ENCODE assay signal across 30 cellular contexts in the genomic region with DNA sequence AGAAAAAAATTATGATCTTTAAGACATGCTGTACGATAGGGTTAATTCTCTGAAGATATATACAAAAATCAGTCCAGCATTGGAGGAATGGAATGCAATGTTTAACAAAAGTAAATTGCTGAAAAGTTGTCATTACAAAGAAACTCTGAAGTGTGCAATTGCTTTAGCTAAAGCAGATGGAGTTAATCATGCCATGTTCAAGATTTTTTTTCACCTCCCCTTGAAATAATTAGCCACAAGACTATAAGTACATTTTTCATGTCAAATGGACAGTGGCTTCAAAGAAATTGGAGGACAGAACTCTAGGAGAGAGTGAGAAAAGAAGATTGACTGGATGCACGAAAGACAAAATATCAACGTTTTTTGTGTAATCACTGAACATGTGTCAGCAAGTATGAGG.
"Had no signal": no experiment of that assay in that cellular context is flagged by ENCODE, and none has a peak within 500 bp of the region (broad histone marks: within the 10 kb centered on the region; RNA-seq: fewer than 3 reads in every experiment).

No MANE protein-coding gene starts in this region.

- H3K27me3 ChIP-seq: adrenal gland, breast epithelium, cardiac muscle cell, colonic mucosa, esophagus squamous epithelium, gastroesophageal sphincter, heart right ventricle, hepatocyte had no signal

- H3K27ac ChIP-seq: adrenal gland, breast epithelium, cardiac muscle cell, colonic mucosa, epithelial cell of prostate, esophagus squamous epithelium, heart right ventricle, hepatocyte had no signal

- H3K4me3 ChIP-seq: adrenal gland, breast epithelium, cardiac muscle cell, colonic mucosa, esophagus squamous epithelium, gastroesophageal sphincter, heart right ventricle, hepatocyte had no signal

- DNase-seq: activated CD4-positive, alpha-beta memory T cell treated with anti-CD3 and anti-CD28 coated beads for 36 hours; activated CD4-positive, alpha-beta T cell treated with anti-CD3 and anti-CD28 coated beads for 36 hours; activated CD4-positive, alpha-beta T cell treated with anti-CD3 and anti-CD28 coated beads, Interleukin-2, amount 10 ng/mL, durations not matched to agents 24 days and 14 days; activated CD4-positive, CD25-positive, alpha-beta regulatory T cell; activated CD4-positive, CD25-positive, alpha-beta regulatory T cell treated with anti-CD3 and anti-CD28 coated beads, Interleukin-2, amount 50 U/mL, for 72 hours; activated CD8-positive, alpha-beta memory T cell treated with anti-CD3 and anti-CD28 coated beads, Interleukin-2, amount 10 ng/mL, durations not matched to agents 7 days and 5 days; activated CD8-positive, alpha-beta memory T cell treated with anti-CD3 and anti-CD28 coated beads, Interleukin-2, amount 50 U/mL, for 4 hours; activated CD8-positive, alpha-beta T cell treated with anti-CD3 and anti-CD28 coated beads, Interleukin-2, amount 10 ng/mL, durations not matched to agents 7 days and 5 days; activated effector memory CD4-positive, alpha-beta T cell treated with anti-CD3 and anti-CD28 coated beads, Interleukin-2, amount 50 U/mL, for 16 hours; activated naive CD4-positive, alpha-beta T cell treated with anti-CD3 and anti-CD28 coated beads for 36 hours; activated naive CD8-positive, alpha-beta T cell treated with anti-CD3 and anti-CD28 coated beads for 36 hours; activated naive CD8-positive, alpha-beta T cell treated with anti-CD3 and anti-CD28 coated beads, Interleukin-2, amount 50 U/mL, for 24 hours; activated T-cell treated with anti-CD3 and anti-CD28 coated beads, Interleukin-2, amount 50 U/mL, for 1 hour; activated T-cell treated with anti-CD3 and anti-CD28 coated beads, Interleukin-2, amount 50 U/mL, for 48 hours; adrenal gland; amygdala; aorta; central memory CD4-positive, alpha-beta T cell; cerebellar nuclear complex; colonic mucosa; effector CD8-positive, alpha-beta T cell; esophagus squamous epithelium; foreskin melanocyte; heart right ventricle; T1000 had no signal

- H3K9me3 ChIP-seq: adrenal gland, breast epithelium, colonic mucosa, esophagus squamous epithelium, gastroesophageal sphincter, heart right ventricle had no signal

- ATAC-seq: activated CD4-positive, alpha-beta T cell treated with anti-CD3 and anti-CD28 coated beads for 36 hours; activated CD8-positive, alpha-beta memory T cell treated with anti-CD3 and anti-CD28 coated beads, Interleukin-2, amount 10 ng/mL, durations not matched to agents 7 days and 5 days; activated CD8-positive, alpha-beta T cell treated with anti-CD3 and anti-CD28 coated beads, Interleukin-2, amount 10 ng/mL, durations not matched to agents 7 days and 5 days; activated naive CD8-positive, alpha-beta T cell treated with anti-CD3 and anti-CD28 coated beads, Interleukin-2, amount 50 U/mL, for 24 hours; gastroesophageal sphincter; heart right ventricle had no signal

- H3K36me3 ChIP-seq: adrenal gland, breast epithelium, cardiac muscle cell, colonic mucosa, esophagus squamous epithelium, gastroesophageal sphincter, heart right ventricle had no signal

- H3K4me1 ChIP-seq: breast epithelium, colonic mucosa had no signal
